In genomic region chr6:167184301-167184700, GRCh38 we compare ENCODE assay signal across 5 cellular contexts. TPM values are rescaled to one million over a fixed set of nuclear protein-coding genes. Genes with fewer than 3 reads are reported as not detected.
"Had no signal": no experiment of that assay in that cellular context is flagged by ENCODE, and none has a peak within 500 bp of the region (broad histone marks: within the 10 kb centered on the region; RNA-seq: fewer than 3 reads in every experiment).

No MANE protein-coding gene starts in this region.

RNA-seq across cellular contexts. Expression of gene GPR31, which starts 26.5 kb away (rescaled TPM):
- total RNA-seq: HepG2, HT-29, HT1080, IMR-90 had no signal
- polyA plus RNA-seq: HepG2, IgD-negative memory B cell, IMR-90 had no signal
